21 cellular contexts compared by ENCODE assay signal in genomic region chr13:20673711-20674110, GRCh38. TPM values are rescaled to one million over a fixed set of nuclear protein-coding genes. Genes with fewer than 3 reads are reported as not detected.
DNase-seq lines count a peak whose midpoint lies in the region; ATAC-seq and TF ChIP-seq lines count a peak whose summit lies in the region.
"Had no signal": no experiment of that assay in that cellular context is flagged by ENCODE, and none has a peak within 500 bp of the region (broad histone marks: within the 10 kb centered on the region; RNA-seq: fewer than 3 reads in every experiment).

No MANE protein-coding gene starts in this region.

- H3K4me3 ChIP-seq in BE2C (ENCODE audit: low read depth, low read length): no peak overlapping the region

- no peaks in the 10 kb centered on the region for H3K9me3 ChIP-seq in BE2C

- peaks cover 6 to 20% of the 10 kb centered on the region in 2 donors for H3K36me3 Mint-ChIP-seq in stimulated activated naive B cell treated with anti-CD40 and anti-IgM and Interleukin-4, amounts not matched to agents 10 μg/mL and 1 μg/mL and 100 μg/mL, for 72 hours

- no peak overlapping the region for H3K27ac Mint-ChIP-seq in stimulated activated naive B cell treated with anti-CD40 and anti-IgM and Interleukin-4, amounts not matched to agents 10 μg/mL and 1 μg/mL and 100 μg/mL, for 72 hours
- H3K27ac Mint-ChIP-seq: CD8-positive, alpha-beta T cell had no signal

- TF ChIP-seq CTCF in BE2C (IDR thresholded peaks at IDR 0.05; ENCODE audit: low read depth, low read length): no peak

- H3K27me3 Mint-ChIP-seq in stimulated activated naive B cell treated with anti-CD40 and anti-IgM and Interleukin-4, amounts not matched to agents 10 μg/mL and 1 μg/mL and 100 μg/mL, for 72 hours: no peaks in the 10 kb centered on the region

- H3K27ac ChIP-seq in cingulate gyrus (ENCODE audit: low read depth, low read length) (peak overlapping the region; percentile 86), substantia nigra (ENCODE audit: low read depth, low read length, poor library complexity, severe bottlenecking) (peak overlapping the region; percentile 42)
- H3K27ac ChIP-seq: RWPE1 had no signal

- no peaks in the 10 kb centered on the region for H3K27me3 ChIP-seq in BE2C

- H3K4me1 Mint-ChIP-seq in stimulated activated naive B cell treated with anti-CD40 and anti-IgM and Interleukin-4, amounts not matched to agents 10 μg/mL and 1 μg/mL and 100 μg/mL, for 72 hours: no peaks in the 10 kb centered on the region

- H3K4me3 Mint-ChIP-seq in stimulated activated naive B cell treated with anti-CD40 and anti-IgM and Interleukin-4, amounts not matched to agents 10 μg/mL and 1 μg/mL and 100 μg/mL, for 72 hours: no peak overlapping the region
- H3K4me3 Mint-ChIP-seq: CD8-positive, alpha-beta T cell had no signal

- no peaks in the 10 kb centered on the region for H3K4me1 ChIP-seq in BE2C

- no peak for ATAC-seq in stimulated activated naive B cell treated with anti-CD40 and anti-IgM and Interleukin-4, amounts not matched to agents 10 μg/mL and 1 μg/mL and 100 μg/mL, for 72 hours (replicated peaks)
- ATAC-seq in stimulated activated naive CD8-positive, alpha-beta T cell treated with anti-CD3 and anti-CD28 coated beads, Interleukin-15, Interleukin-2, amounts not matched to agents 100 U/mL and 50 U/mL, for 24 hours: no peak
- ATAC-seq in SK-N-SH treated with all-trans-retinoic acid at 6 μM for 48 hours: no peak
- ATAC-seq: CD8-positive, alpha-beta T cell; HCT116 had no signal

- H3K36me3 ChIP-seq in BE2C: no peaks in the 10 kb centered on the region

- peak; percentile 53 for DNase-seq in astrocyte of the hippocampus (ENCODE audit: low read depth, low spot score)
- DNase-seq in medulla oblongata (ENCODE audit: extremely low spot score): peak; percentile 72
- peak in 4 of 49 donors; percentile 12 to 56 (median 24) for DNase-seq in substantia nigra (lab: John Stamatoyannopoulos, UW)
- no peak for DNase-seq in BE2C
- DNase-seq in stimulated activated naive B cell treated with anti-CD40 and anti-IgM and Interleukin-4, amounts not matched to agents 10 μg/mL and 1 μg/mL and 100 μg/mL, for 72 hours: no peak
- DNase-seq in stimulated activated naive CD8-positive, alpha-beta T cell treated with anti-CD3 and anti-CD28 coated beads, Interleukin-15, Interleukin-2, amounts not matched to agents 100 U/mL and 50 U/mL, for 24 hours: no peak
- DNase-seq: CD8-positive, alpha-beta T cell; DND-41; GOT3; Karpas-422; MV-4-11; NCI-H1105 treated with DMSO at 0.1 percent for 48 hours; NCI-H2029 treated with DMSO at 0.1 percent for 48 hours; NCI-H226; NCI-H510A treated with DMSO at 0.1 percent for 48 hours; NCI-H748 treated with DMSO at 0.1 percent for 48 hours; SHP77 treated with DMSO at 0.1 percent for 48 hours had no signal

- no peaks in the 10 kb centered on the region for H3K9me3 Mint-ChIP-seq in stimulated activated naive B cell treated with anti-CD40 and anti-IgM and Interleukin-4, amounts not matched to agents 10 μg/mL and 1 μg/mL and 100 μg/mL, for 72 hours
- H3K9me3 Mint-ChIP-seq: CD8-positive, alpha-beta T cell had no signal

TF ChIP-seq in SK-N-SH treated with all-trans-retinoic acid at 6 μM for 48 hours, 23 proteins besides CTCF, POLR2A, EP300 and RAD21:
- no peak for TF ChIP-seq RARB (CRISPR knock-in tag; IDR thresholded peaks at IDR 0.05)
TF ChIP-seq in SK-N-SH treated with all-trans-retinoic acid at 6 μM for 48 hours: peak in this region for 0.

RNA-seq across cellular contexts. Expression of gene IL17D, which starts 29.8 kb away (rescaled TPM):
- polyA plus RNA-seq in BE2C (2012; ENCODE audit: insufficient read depth, insufficient read length, low read depth): 2.6 TPM

Comparison
In these comparisons a context has a peak if more than half of its experiments do, and no peak if none do; other contexts are left out.
1. DNase-seq: peak in astrocyte of the hippocampus (single experiment) and medulla oblongata (single experiment); none in BE2C (single experiment), stimulated activated naive B cell treated with anti-CD40 and anti-IgM and Interleukin-4, amounts not matched to agents 10 μg/mL and 1 μg/mL and 100 μg/mL, for 72 hours (single experiment) and stimulated activated naive CD8-positive, alpha-beta T cell treated with anti-CD3 and anti-CD28 coated beads, Interleukin-15, Interleukin-2, amounts not matched to agents 100 U/mL and 50 U/mL, for 24 hours (single experiment).